Comparison of ENCODE assay signal across 7 cellular contexts in the genomic region with DNA sequence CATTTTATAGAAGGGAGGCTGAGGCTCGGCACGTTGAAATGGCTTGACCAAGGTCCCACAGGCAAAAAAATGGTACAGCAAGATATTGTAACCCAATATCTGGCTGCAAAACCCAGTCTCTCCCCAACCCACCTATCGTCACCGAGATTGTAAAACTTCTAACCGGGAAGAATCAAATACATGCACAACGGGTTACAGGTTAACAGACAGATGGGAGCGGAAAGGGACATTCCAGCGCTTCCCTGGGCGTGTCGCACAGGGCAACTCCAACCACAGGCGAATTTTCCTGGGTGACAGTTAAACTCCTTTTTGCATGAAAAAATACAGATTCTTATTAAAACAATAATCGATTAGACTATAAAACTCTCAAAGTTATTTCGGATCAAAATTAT. TPM values are rescaled to one million over a fixed set of nuclear protein-coding genes. Genes with fewer than 3 reads are reported as not detected.
A peak's percentile ranks its signal among the peaks of the same experiment; 100 is the strongest.
DNase-seq lines count a peak whose midpoint lies in the region; ATAC-seq and TF ChIP-seq lines count a peak whose summit lies in the region.

No MANE protein-coding gene starts in this region.

- peaks cover 8% of the 10 kb centered on the region for H3K27me3 Mint-ChIP-seq in nephron (ENCODE audit: low read depth)

- H3K4me3 ChIP-seq in SJSA1 (peak overlapping the region; percentile 40), epithelial cell of proximal tubule (ENCODE audit: low read depth, low read length) (peak overlapping the region; percentile 62)

- H3K36me3 ChIP-seq in SJSA1, result no peaks in the 10 kb centered on the region

- ATAC-seq in GM18511 (IDR thresholded peaks at IDR 0.05; ENCODE audit: unreplicated experiment) (peak; percentile 14), HG02870 (IDR thresholded peaks at IDR 0.05; ENCODE audit: unreplicated experiment) (peak; percentile 3), GM18505 (IDR thresholded peaks at IDR 0.05; ENCODE audit: unreplicated experiment) (no peak)

- H3K4me1 Mint-ChIP-seq in nephron, result peaks cover 45% of the 10 kb centered on the region

- peaks cover 73% of the 10 kb centered on the region for H3K4me1 ChIP-seq in SJSA1 (replicated peaks)

- no peaks in the 10 kb centered on the region for H3K27me3 ChIP-seq in SJSA1 (replicated peaks)

- DNase-seq in SJSA1 (ENCODE audit: low read depth in 1 of 2, low spot score in 2 of 2) (peak in 1 of 2 experiments; percentile 59), epithelial cell of proximal tubule (ENCODE audit: low read depth) (peak; percentile 53), MV-4-11 (lab: John Stamatoyannopoulos, UW) (no peak)

- no peaks in the 10 kb centered on the region for H3K9me3 Mint-ChIP-seq in nephron

- no peak for TF ChIP-seq POLR2A in GM18505 (IDR thresholded peaks at IDR 0.05; ENCODE audit: borderline replicate concordance, extremely low read depth, insufficient read depth, insufficient read length)

- no peaks in the 10 kb centered on the region for H3K36me3 Mint-ChIP-seq in nephron (ENCODE audit: low read depth)

- H3K9me3 ChIP-seq in SJSA1 (replicated peaks), result no peaks in the 10 kb centered on the region

- H3K27ac ChIP-seq in SJSA1, result peak overlapping the region; percentile 96

- H3K4me3 Mint-ChIP-seq in nephron, result peak overlapping the region; percentile 85 to 92 (median 88)

- TF ChIP-seq CTCF in epithelial cell of proximal tubule (conservative IDR thresholded peaks at IDR 0.05; ENCODE audit: low read depth, low read length) (no peak), nephron (IDR thresholded peaks at IDR 0.05; ENCODE audit: unreplicated experiment in 3 of 3) (no peak)

- peak overlapping the region; percentile 93 to 96 (median 96) for H3K27ac Mint-ChIP-seq in nephron

RNA-seq across cellular contexts. Expression of a gene that starts 31.8 kb away (rescaled TPM):
- 80.9 and 102 TPM in 2 replicates for total RNA-seq in SJSA1 (2014; rRNA removed; shearing (Covaris generic))
- 89.6 and 91.6 TPM in 2 replicates for total RNA-seq in epithelial cell of proximal tubule
